In the genomic region with DNA sequence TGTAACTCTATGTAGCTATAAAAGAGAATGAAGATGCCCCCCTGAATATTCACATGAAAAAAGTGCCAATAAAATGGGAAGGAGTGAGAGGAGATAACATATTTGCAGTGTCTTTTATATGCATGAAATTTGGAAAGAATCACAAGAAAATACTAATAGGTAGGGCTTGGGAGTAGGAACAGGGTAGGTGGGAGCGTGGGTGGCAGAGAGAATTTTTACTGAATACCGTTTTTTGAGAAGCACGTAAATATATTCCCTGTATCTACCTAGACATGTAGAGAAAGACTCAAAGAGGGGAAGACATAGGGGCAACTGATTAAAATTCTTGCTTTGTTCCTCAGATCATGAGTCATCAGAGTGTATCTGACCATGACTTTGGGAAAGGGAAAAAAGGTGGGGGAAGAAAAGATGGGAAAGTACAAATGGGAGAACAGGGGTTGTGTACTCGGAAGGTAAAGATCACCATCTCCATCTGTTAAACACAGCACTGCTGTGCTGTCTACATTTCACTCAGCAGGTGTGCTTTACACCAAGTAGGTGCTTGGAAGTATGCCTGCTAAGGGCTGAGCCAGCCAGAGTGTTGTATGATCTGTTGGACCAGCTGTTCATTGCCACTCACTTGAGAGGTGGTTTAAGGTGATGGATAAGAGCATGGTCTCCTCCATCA, we compare ENCODE assay signal across 15 cellular contexts. TPM values are rescaled to one million over a fixed set of nuclear protein-coding genes. Genes with fewer than 3 reads are reported as not detected.
DNase-seq lines count a peak whose midpoint lies in the region; ATAC-seq, FAIRE-seq and TF ChIP-seq lines count a peak whose summit lies in the region.
"Had no signal": no experiment of that assay in that cellular context is flagged by ENCODE, and none has a peak within 500 bp of the region (broad histone marks: within the 10 kb centered on the region; RNA-seq: fewer than 3 reads in every experiment).

No MANE protein-coding gene starts in this region.

- H3K9ac ChIP-seq in GM23248 (no peak overlapping the region), mammary epithelial cell (ENCODE audit: insufficient read depth, low read length) (no peak overlapping the region)

- H2AFZ ChIP-seq in GM23248 (no peak overlapping the region), mammary epithelial cell (ENCODE audit: low read depth, low read length) (no peak overlapping the region)

- POLR2A ChIA-PET in A549 (lab: Yijun Ruan, JAX) = no interaction called here

- no peak for FAIRE-seq in A549 (lab: Jason Lieb, UNC)
- FAIRE-seq: keratinocyte had no signal

- no peaks in the 10 kb centered on the region for H3F3A ChIP-seq in GM23248 (ENCODE audit: insufficient read depth)

- BruUV-seq in mammary epithelial cell (replicated peaks; lab: Mats Ljungman, UMichigan) = no TSS peak

- DNase-seq in A549 (ENCODE audit: low read depth in 1 of 2, low spot score in 1 of 2) (no peak), GM23248 (peak; percentile 12), NCI-H345 treated with DMSO at 0.1 percent for 48 hours (lab: John Stamatoyannopoulos, UW; ENCODE audit: unreplicated experiment) (peak; percentile 20), mammary epithelial cell (peak; percentile 32), amygdala (lab: John Stamatoyannopoulos, UW) (no peak), iPS-NIHi11 (ENCODE audit: low spot score) (no peak)
- no peak for DNase-seq in activated effector memory CD4-positive, alpha-beta T cell treated with Interleukin-2 at 50 U/mL for 16 hours
- DNase-seq: activated CD4-positive, alpha-beta T cell treated with anti-CD3 and anti-CD28 coated beads, Interleukin-2, amount 50 U/mL, for 48 hours; activated naive CD4-positive, alpha-beta T cell treated with anti-CD3 and anti-CD28 coated beads, Interleukin-2, amount 50 U/mL, for 16 hours; BE2C; nephron progenitor cell had no signal

- TF ChIP-seq POLR2A in A549 (IDR thresholded peaks at IDR 0.05; ENCODE audit: low read length) = no peak

- no peak overlapping the region for H3K4me3 ChIP-seq in A549
- H3K4me3 ChIP-seq in GM23248 = no peak overlapping the region
- no peak overlapping the region for H3K4me3 ChIP-seq in mammary epithelial cell (replicated peaks in 1 of 3; ENCODE audit: insufficient read depth in 1 of 3, low read depth in 2 of 3, low read length in 3 of 3)
- H3K4me3 ChIP-seq: skin epidermis, vagina had no signal

- ATAC-seq in A549 (peak; percentile 54 to 57), HG03139 (IDR thresholded peaks at IDR 0.05; ENCODE audit: unreplicated experiment) (no peak)

- CTCF ChIA-PET in A549 (lab: Yijun Ruan, JAX) = interaction anchor here (3.6 kb wide), 1 partner anchor 64 kb away, joined by 8 read pairs; no protein-coding TSS in a partner anchor
- CTCF ChIA-PET in mammary epithelial cell (lab: Charles Lee; ENCODE audit: low non-redundant PET) = no interaction called here

- intact Hi-C loops in mammary epithelial cell (cut with micrococcal nuclease) = no loop called here

- H3K4me2 ChIP-seq in A549 (peak overlapping the region; percentile 61), GM23248 (ENCODE audit: unreplicated experiment) (no peak overlapping the region), mammary epithelial cell (ENCODE audit: insufficient read depth, low read depth, low read length) (no peak overlapping the region)

- dilution Hi-C loops in mammary epithelial cell (cut with HindIII; ENCODE audit: low sequenced_read_pairs) = no loop called here

- in situ Hi-C loops in GM23248 (cut with MboI) (no loop called here), mammary epithelial cell (cut with MboI; ENCODE audit: low sequenced_read_pairs in 2 of 2) (no loop called here)

- no peak for TF ChIP-seq RAD21 in A549 (conservative IDR thresholded peaks at IDR 0.05 in 1 of 2, IDR thresholded peaks at IDR 0.05 in 1 of 2)

- H3K27ac ChIP-seq in A549 = peak overlapping the region; percentile 31 to 67; a peak in 5 of 6 replicates
- no peak overlapping the region for H3K27ac ChIP-seq in GM23248
- no peak overlapping the region for H3K27ac ChIP-seq in mammary epithelial cell (ENCODE audit: insufficient read depth, low read depth, low read length)
- H3K27ac ChIP-seq: skin epidermis, vagina had no signal

- no peaks in the 10 kb centered on the region for H4K20me1 ChIP-seq in GM23248 (ENCODE audit: insufficient read depth)
- no peaks in the 10 kb centered on the region for H4K20me1 ChIP-seq in mammary epithelial cell (ENCODE audit: insufficient read depth, low read length)

- 63% methylated on average over 4 of the region's 4 CpGs for WGBS in A549 (ENCODE audit: missing lambda C conversion rate)
- 77 to 86% methylated on average over 4 of the region's 4 CpGs for WGBS in GM23248 (ENCODE audit: low coverage in 1 of 2, low lambda C conversion rate in 2 of 2, missing lambda C conversion rate in 2 of 2), 2 experiments
- WGBS in mammary epithelial cell (ENCODE audit: low coverage, missing lambda C conversion rate) = 58% methylated on average over 4 of the region's 4 CpGs

- no peak for TF ChIP-seq EP300 in A549 (IDR thresholded peaks at IDR 0.05)

- TF ChIP-seq CTCF in A549 (IDR thresholded peaks at IDR 0.05) (no peak), mammary epithelial cell (conservative IDR thresholded peaks at IDR 0.05 in 1 of 2, IDR thresholded peaks at IDR 0.05 in 1 of 2; ENCODE audit: extremely low read depth in 1 of 2, insufficient read depth in 1 of 2, low read depth in 1 of 2, low read length in 2 of 2) (no peak)

- H3K9me3 ChIP-seq in A549 = no peaks in the 10 kb centered on the region
- H3K9me3 ChIP-seq in GM23248 (ENCODE audit: low read depth) = no peaks in the 10 kb centered on the region
- H3K9me3 ChIP-seq in mammary epithelial cell (replicated peaks; ENCODE audit: insufficient read depth, low read length) = no peaks in the 10 kb centered on the region
- H3K9me3 ChIP-seq: BE2C, vagina had no signal

- H3K27me3 ChIP-seq in GM23248 (replicated peaks; ENCODE audit: insufficient read depth) (peaks cover 34% of the 10 kb centered on the region), mammary epithelial cell (ENCODE audit: insufficient read depth, low read length) (peaks cover 2% of the 10 kb centered on the region)
- H3K27me3 ChIP-seq: BE2C, vagina had no signal

- H3K36me3 ChIP-seq in GM23248 (ENCODE audit: low read depth) (no peaks in the 10 kb centered on the region), mammary epithelial cell (ENCODE audit: insufficient read depth, low read length) (no peaks in the 10 kb centered on the region)
- H3K36me3 ChIP-seq: BE2C, vagina had no signal

- no peaks in the 10 kb centered on the region for H3K79me2 ChIP-seq in GM23248 (ENCODE audit: insufficient read depth)
- no peaks in the 10 kb centered on the region for H3K79me2 ChIP-seq in mammary epithelial cell (ENCODE audit: insufficient read depth, low read length)

- peaks cover 42% of the 10 kb centered on the region for H3K4me1 ChIP-seq in A549
- peaks cover 10% of the 10 kb centered on the region; the same call in 1 of the 2 replicates for H3K4me1 ChIP-seq in GM23248 (ENCODE audit: insufficient read depth)
- peaks cover 28% of the 10 kb centered on the region for H3K4me1 ChIP-seq in mammary epithelial cell (ENCODE audit: insufficient read depth, low read length)
- H3K4me1 ChIP-seq: BE2C, vagina had no signal

- H3K9me2 ChIP-seq in GM23248 (ENCODE audit: insufficient read depth) = no peaks in the 10 kb centered on the region

TF ChIP-seq in A549, 52 proteins besides CTCF, POLR2A, EP300 and RAD21:
- TF ChIP-seq FOSB (CRISPR knock-in tag; IDR thresholded peaks at IDR 0.05) (no peak), HOXB13 (CRISPR knock-in tag; IDR thresholded peaks at IDR 0.05; ENCODE audit: low read depth) (no peak), SMC3 (IDR thresholded peaks at IDR 0.05) (no peak), SREBF2 (IDR thresholded peaks at IDR 0.05) (no peak), EHF (CRISPR knock-in tag; IDR thresholded peaks at IDR 0.05) (no peak), RNF2 (IDR thresholded peaks at IDR 0.05; ENCODE audit: borderline replicate concordance, low read depth) (no peak), CHD4 (IDR thresholded peaks at IDR 0.05; ENCODE audit: borderline replicate concordance) (no peak)
- TF ChIP-seq, protein P1, sequence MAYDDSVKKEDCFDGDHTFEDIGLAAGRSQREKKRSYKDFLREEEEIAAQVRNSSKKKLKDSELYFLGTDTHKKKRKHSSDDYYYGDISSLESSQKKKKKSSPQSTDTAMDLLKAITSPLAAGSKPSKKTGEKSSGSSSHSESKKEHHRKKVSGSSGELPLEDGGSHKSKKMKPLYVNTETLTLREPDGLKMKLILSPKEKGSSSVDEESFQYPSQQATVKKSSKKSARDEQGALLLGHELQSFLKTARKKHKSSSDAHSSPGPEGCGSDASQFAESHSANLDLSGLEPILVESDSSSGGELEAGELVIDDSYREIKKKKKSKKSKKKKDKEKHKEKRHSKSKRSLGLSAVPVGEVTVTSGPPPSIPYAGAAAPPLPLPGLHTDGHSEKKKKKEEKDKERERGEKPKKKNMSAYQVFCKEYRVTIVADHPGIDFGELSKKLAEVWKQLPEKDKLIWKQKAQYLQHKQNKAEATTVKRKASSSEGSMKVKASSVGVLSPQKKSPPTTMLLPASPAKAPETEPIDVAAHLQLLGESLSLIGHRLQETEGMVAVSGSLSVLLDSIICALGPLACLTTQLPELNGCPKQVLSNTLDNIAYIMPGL (CRISPR knock-in tag; IDR thresholded peaks at IDR 0.05; ENCODE audit: borderline replicate concordance) = no peak

RNA-seq across cellular contexts. Expression of a gene that starts 16.0 kb away (rescaled TPM):
- 6.9 and 9.3 TPM in 2 replicates for polyA plus RNA-seq in A549 (2011; rRNA removed)
- 5.0 and 5.4 TPM in 2 replicates for polyA plus RNA-seq in A549 (2012; cell fraction: cytosol; rRNA removed)
- 14.6 and 18.2 TPM in 2 replicates for polyA plus RNA-seq in A549 (2012; cell fraction: nucleus; rRNA removed)
- 7.8 to 12.1 TPM (median 8.6 TPM) in 3 replicates for polyA plus RNA-seq in A549 (2017; fragmentation: RNase III; extraction: RNeasy Plus Mini Kit Qiagen cat#74134 plus additional on column Dnase treatment)
- 9.9 and 10.5 TPM in 2 replicates for polyA minus RNA-seq in A549 (2011; rRNA and poly(A)+ RNA removed)
- total RNA-seq in GM23248 (2014; rRNA removed; shearing (Covaris generic)) = 26.7 and 29.8 TPM in 2 replicates
- polyA plus RNA-seq in GM23248 (2016; fragmentation: Nextera tagmentation; extraction: Ambion mirVana) = 6.9 and 9.0 TPM in 2 replicates
- total RNA-seq in mammary epithelial cell = 1 to 10 TPM; 6.8 to 7.3 TPM
- polyA plus RNA-seq in mammary epithelial cell = 13.5 TPM
- 46.9 TPM for polyA minus RNA-seq in mammary epithelial cell

RNA-seq across cellular contexts. Expression of a gene that starts 22.8 kb away (rescaled TPM):
- polyA plus RNA-seq in A549 (2011; rRNA removed) = 37.3 and 44.3 TPM in 2 replicates
- 54.1 and 66.7 TPM in 2 replicates for polyA plus RNA-seq in A549 (2012; cell fraction: cytosol; rRNA removed)
- 29.8 and 38.9 TPM in 2 replicates for polyA plus RNA-seq in A549 (2012; cell fraction: nucleus; rRNA removed)
- 33.5 to 36.3 TPM (median 36.0 TPM) in 3 replicates for polyA plus RNA-seq in A549 (2017; fragmentation: RNase III; extraction: RNeasy Plus Mini Kit Qiagen cat#74134 plus additional on column Dnase treatment)
- polyA minus RNA-seq in A549 (2011; rRNA and poly(A)+ RNA removed) = 35.9 and 52.2 TPM in 2 replicates
- total RNA-seq in GM23248 (2014; rRNA removed; shearing (Covaris generic)) = 42.2 and 44.0 TPM in 2 replicates
- 85.3 and 92.7 TPM in 2 replicates for polyA plus RNA-seq in GM23248 (2016; fragmentation: Nextera tagmentation; extraction: Ambion mirVana)
- 10 to 100 TPM; 30.7 to 46.5 TPM for total RNA-seq in mammary epithelial cell
- polyA plus RNA-seq in mammary epithelial cell = 51.7 TPM
- polyA minus RNA-seq in mammary epithelial cell = 27.2 TPM

Comparison
In these comparisons a context has a peak if more than half of its experiments do, and no peak if none do; other contexts are left out.
1. DNase-seq: peak in GM23248 (single experiment), NCI-H345 treated with DMSO at 0.1 percent for 48 hours (single experiment) and mammary epithelial cell (single experiment); none in A549 (0 of 2), amygdala (0 of 56), activated effector memory CD4-positive, alpha-beta T cell treated with Interleukin-2 at 50 U/mL for 16 hours (single experiment) and iPS-NIHi11 (single experiment).
2. H3K27ac ChIP-seq: peak in A549 (2 of 2); none in GM23248 (single experiment) and mammary epithelial cell (single experiment).